Comparison of ENCODE assay signal across 13 cellular contexts in genomic region chr6:107800564-107801164, GRCh38. TPM values are rescaled to one million over a fixed set of nuclear protein-coding genes. Genes with fewer than 3 reads are reported as not detected.
DNase-seq lines count a peak whose midpoint lies in the region; TF ChIP-seq lines count a peak whose summit lies in the region.
"Had no signal": no experiment of that assay in that cellular context is flagged by ENCODE, and none has a peak within 500 bp of the region (broad histone marks: within the 10 kb centered on the region; RNA-seq: fewer than 3 reads in every experiment).

No MANE protein-coding gene starts in this region.

- H3K9me3 Mint-ChIP-seq in activated naive CD4-positive, alpha-beta T cell treated with anti-CD3 and anti-CD28 coated beads, Interleukin-2, amount 50 U/mL, for 24 hours: no peaks in the 10 kb centered on the region

- no peak for DNase-seq in activated naive CD4-positive, alpha-beta T cell (lab: John Stamatoyannopoulos, UW)
- DNase-seq in NCI-H69 (lab: John Stamatoyannopoulos, UW): peak; percentile 66
- peak; percentile 49 for DNase-seq in epithelial cell of esophagus (ENCODE audit: low read depth)
- no peak for DNase-seq in retinal pigment epithelial cell (ENCODE audit: low read depth)
- no peak for DNase-seq in SW 1271 (lab: John Stamatoyannopoulos, UW)
- no peak for DNase-seq in occipital lobe (lab: John Stamatoyannopoulos, UW)
- DNase-seq in posterior vena cava (ENCODE audit: low spot score): no peak
- DNase-seq: activated CD4-positive, CD25-positive, alpha-beta regulatory T cell treated with anti-CD3 and anti-CD28 coated beads, Interleukin-2, amount 50 U/mL, for 72 hours; caudate nucleus; hypothalamus; ovary had no signal

- peaks cover 14% of the 10 kb centered on the region for H3K36me3 Mint-ChIP-seq in activated naive CD4-positive, alpha-beta T cell treated with anti-CD3 and anti-CD28 coated beads, Interleukin-2, amount 50 U/mL, for 24 hours

- H3K27ac Mint-ChIP-seq in activated naive CD4-positive, alpha-beta T cell treated with anti-CD3 and anti-CD28 coated beads, Interleukin-2, amount 50 U/mL, for 24 hours: peak overlapping the region; percentile 85

- TF ChIP-seq CTCF in epithelial cell of esophagus (IDR thresholded peaks at IDR 0.05; ENCODE audit: insufficient read depth, low read depth, low read length, missing control alignments): peak; percentile 69
- TF ChIP-seq CTCF in retinal pigment epithelial cell (conservative IDR thresholded peaks at IDR 0.05; ENCODE audit: low read depth, low read length): peak; percentile 46

- no peak overlapping the region for H3K4me3 Mint-ChIP-seq in activated naive CD4-positive, alpha-beta T cell treated with anti-CD3 and anti-CD28 coated beads, Interleukin-2, amount 50 U/mL, for 24 hours

- intact Hi-C loops in posterior vena cava (cut with DNase I): no loop called here

- H3K4me1 Mint-ChIP-seq in activated naive CD4-positive, alpha-beta T cell treated with anti-CD3 and anti-CD28 coated beads, Interleukin-2, amount 50 U/mL, for 24 hours: peaks cover 79% of the 10 kb centered on the region

- no peaks in the 10 kb centered on the region for H3K27me3 Mint-ChIP-seq in activated naive CD4-positive, alpha-beta T cell treated with anti-CD3 and anti-CD28 coated beads, Interleukin-2, amount 50 U/mL, for 24 hours

- H3K4me3 ChIP-seq in epithelial cell of esophagus (ENCODE audit: low read length): no peak overlapping the region
- no peak overlapping the region for H3K4me3 ChIP-seq in retinal pigment epithelial cell (ENCODE audit: low read length)
- H3K4me3 ChIP-seq: BLaER1, ovary had no signal

RNA-seq across cellular contexts. Expression of gene SCML4, which starts 23.4 kb away (rescaled TPM):
- 0.16 TPM for total RNA-seq in occipital lobe
- total RNA-seq in posterior vena cava: 1 to 10 TPM in 1 of 2 donors, under 1 TPM in 1; 0.38 to 1.0 TPM

Comparison
In these comparisons a context has a peak if more than half of its experiments do, and no peak if none do; other contexts are left out.
1. DNase-seq: peak in NCI-H69 (single experiment) and epithelial cell of esophagus (single experiment); none in activated naive CD4-positive, alpha-beta T cell (0 of 4), retinal pigment epithelial cell (single experiment), SW 1271 (0 of 2), occipital lobe (single experiment) and posterior vena cava (single experiment).